Comparison of ENCODE assay signal across 8 cellular contexts in genomic region chr17:49229805-49230600, GRCh38. TPM values are rescaled to one million over a fixed set of nuclear protein-coding genes. Genes with fewer than 3 reads are reported as not detected.
A peak's percentile ranks its signal among the peaks of the same experiment; 100 is the strongest.
DNase-seq lines count a peak whose midpoint lies in the region; ATAC-seq and TF ChIP-seq lines count a peak whose summit lies in the region.

No MANE protein-coding gene starts in this region.

- no peak for TF ChIP-seq CTCF in C4-2B (conservative IDR thresholded peaks at IDR 0.05)
- TF ChIP-seq CTCF in colonic mucosa (IDR thresholded peaks at IDR 0.05), result no peak

- H3K36me3 ChIP-seq in HUES48 (ENCODE audit: control insufficient read depth, insufficient read depth, low read length) (no peaks in the 10 kb centered on the region), colonic mucosa (no peaks in the 10 kb centered on the region)

- H3K36me3 Mint-ChIP-seq in naive thymus-derived CD8-positive, alpha-beta T cell, result no peaks in the 10 kb centered on the region

- no peaks in the 10 kb centered on the region for H3K9me3 Mint-ChIP-seq in naive thymus-derived CD8-positive, alpha-beta T cell

- H3K27me3 ChIP-seq in HUES48 (ENCODE audit: control insufficient read depth, insufficient read depth, low read length) (peaks cover 59% of the 10 kb centered on the region), colonic mucosa (peaks cover 13% of the 10 kb centered on the region)

- H3K9ac ChIP-seq in HUES48 (ENCODE audit: low read depth, low read length) (no peak overlapping the region), colonic mucosa (ENCODE audit: low read depth in 2 of 2, low read length in 2 of 2) (no peak overlapping the region)

- H3K27me3 Mint-ChIP-seq in naive thymus-derived CD8-positive, alpha-beta T cell, result peaks cover 0 to 5% (median 0%) of the 10 kb centered on the region in 5 donors

- DNase-seq in colonic mucosa (no peak), dedifferentiated amniotic fluid mesenchymal stem cell (ENCODE audit: extremely low spot score) (no peak), HuH-7 (ENCODE audit: low spot score) (no peak), NCI-H1417 treated with DMSO at 0.1 percent for 48 hours (lab: John Stamatoyannopoulos, UW) (no peak)
- DNase-seq in naive thymus-derived CD8-positive, alpha-beta T cell, result no peak

- peaks cover 12 to 33% (median 28%) of the 10 kb centered on the region in 4 donors for H3K4me1 Mint-ChIP-seq in naive thymus-derived CD8-positive, alpha-beta T cell

- ATAC-seq in naive thymus-derived CD8-positive, alpha-beta T cell, result peak; percentile 1 to 9
- no peak for ATAC-seq in HG03521 (IDR thresholded peaks at IDR 0.05; ENCODE audit: unreplicated experiment)

- H3K9me3 ChIP-seq in HUES48 (ENCODE audit: control insufficient read depth, insufficient read depth, low read length), result no peaks in the 10 kb centered on the region
- no peaks in the 10 kb centered on the region for H3K9me3 ChIP-seq in colonic mucosa

- peak overlapping the region; percentile 73 to 94 (median 89) for H3K4me3 Mint-ChIP-seq in naive thymus-derived CD8-positive, alpha-beta T cell

- intact Hi-C loops in colonic mucosa (cut with DNase I), result loop anchor here (5.0 kb wide), 1 partner anchor 48 kb away; no protein-coding TSS in a partner anchor

- H3K27ac Mint-ChIP-seq in naive thymus-derived CD8-positive, alpha-beta T cell, result peak overlapping the region in 6 of 10 donors; percentile 44 to 84 (median 80)

- POLR2A ChIA-PET in naive thymus-derived CD8-positive, alpha-beta T cell (lab: Charles Lee), result interaction anchor here (1.2 to 7.4 kb wide), 5 partner anchors 13 to 50 kb away, joined by 3 to 41 read pairs (median 6); no protein-coding TSS in a partner anchor

- H3K27ac ChIP-seq in C4-2B (peak overlapping the region; percentile 8), HUES48 (ENCODE audit: low read depth, low read length) (no peak overlapping the region), colonic mucosa (no peak overlapping the region)

- H3K4me3 ChIP-seq in HUES48 (ENCODE audit: low read depth, low read length), result peak overlapping the region; percentile 96
- H3K4me3 ChIP-seq in colonic mucosa, result peak overlapping the region; percentile 47

- H3K4me1 ChIP-seq in HUES48 (ENCODE audit: control insufficient read depth, insufficient read depth, low read length), result 0 out of 2 replicates have a peak, but pooled peaks cover 7% of the 10 kb centered on the region
- H3K4me1 ChIP-seq in colonic mucosa, result peaks cover 5% of the 10 kb centered on the region

RNA-seq across cellular contexts. Expression of gene PHOSPHO1, which starts 0.6 kb away (rescaled TPM):
- not detected for total RNA-seq in colonic mucosa
- not detected for total RNA-seq in naive thymus-derived CD8-positive, alpha-beta T cell
- under 1 TPM; 0.25 to 0.62 (median 0.35) TPM for polyA plus RNA-seq in naive thymus-derived CD8-positive, alpha-beta T cell

RNA-seq across cellular contexts. Expression of gene ABI3, which starts 19.5 kb away (rescaled TPM):
- 1 to 10 TPM; 2.5 to 3.3 TPM for total RNA-seq in colonic mucosa
- 10 to 100 TPM; 16.6 to 16.9 TPM for total RNA-seq in naive thymus-derived CD8-positive, alpha-beta T cell
- 10 to 100 TPM; 27.7 to 50.7 (median 48.4) TPM for polyA plus RNA-seq in naive thymus-derived CD8-positive, alpha-beta T cell

RNA-seq across cellular contexts. Expression of gene GNGT2, which starts 19.6 kb away (rescaled TPM):
- under 1 TPM; 0.56 to 0.94 TPM for total RNA-seq in colonic mucosa
- 1 to 10 TPM; 4.7 to 7.0 TPM for total RNA-seq in naive thymus-derived CD8-positive, alpha-beta T cell
- 10 to 100 TPM; 14.7 to 25.8 (median 17.1) TPM for polyA plus RNA-seq in naive thymus-derived CD8-positive, alpha-beta T cell

Comparison
In these comparisons a context has a peak if more than half of its experiments do, and no peak if none do; other contexts are left out.
1. RNA of gene ABI3, which starts 19.5 kb away (total RNA-seq): 16.6 to 16.9 TPM in naive thymus-derived CD8-positive, alpha-beta T cell; 2.5 to 3.3 TPM in colonic mucosa; every median in the first group is over 4 times any median in the second.